8 cellular contexts compared by ENCODE assay signal in genomic region chr4:2537011-2537830, GRCh38. TPM values are rescaled to one million over a fixed set of nuclear protein-coding genes. Genes with fewer than 3 reads are reported as not detected.
DNase-seq lines count a peak whose midpoint lies in the region; ATAC-seq and TF ChIP-seq lines count a peak whose summit lies in the region.

No MANE protein-coding gene starts in this region.

- H3K9me3 ChIP-seq in Peyer's patch = no peaks in the 10 kb centered on the region
- no peaks in the 10 kb centered on the region for H3K9me3 ChIP-seq in thoracic aorta

- peak overlapping the region; percentile 83 to 90 (median 86) for H3K4me3 ChIP-seq in Peyer's patch
- H3K4me3 ChIP-seq in thoracic aorta = peak overlapping the region; percentile 97

- H3K4me1 ChIP-seq in Peyer's patch = peaks cover 0 to 27% (median 10%) of the 10 kb centered on the region in 4 donors
- peaks cover 13 to 35% of the 10 kb centered on the region in 2 donors for H3K4me1 ChIP-seq in thoracic aorta (ENCODE audit: control insufficient read depth in 1 of 2, low read depth in 2 of 2)

- peaks cover 25% of the 10 kb centered on the region for H3K4me1 Mint-ChIP-seq in osteocyte (ENCODE audit: unreplicated experiment)

- H3K27ac Mint-ChIP-seq in osteocyte (ENCODE audit: unreplicated experiment) = peak overlapping the region; percentile 83

- no peaks in the 10 kb centered on the region for H3K27me3 ChIP-seq in Peyer's patch
- H3K27me3 ChIP-seq in thoracic aorta (replicated peaks; ENCODE audit: insufficient read depth) = no peaks in the 10 kb centered on the region

- ATAC-seq in HG03025 (IDR thresholded peaks at IDR 0.05; ENCODE audit: low FRiP score, unreplicated experiment) (peak; percentile 24), thoracic aorta (ENCODE audit: insufficient number of reproducible peaks, low FRiP score, low read depth) (peak; percentile 37)

- no peaks in the 10 kb centered on the region for H3K36me3 Mint-ChIP-seq in osteocyte (ENCODE audit: unreplicated experiment)

- peak overlapping the region; percentile 87 to 99 (median 92) for H3K27ac ChIP-seq in Peyer's patch
- peak overlapping the region; percentile 77 to 91 for H3K27ac ChIP-seq in thoracic aorta

- no peaks in the 10 kb centered on the region for H3K9me3 Mint-ChIP-seq in osteocyte (ENCODE audit: unreplicated experiment)

- H3K36me3 ChIP-seq in Peyer's patch (no peaks in the 10 kb centered on the region), thoracic aorta (no peaks in the 10 kb centered on the region)

- H3K27me3 Mint-ChIP-seq in osteocyte (ENCODE audit: unreplicated experiment) = no peaks in the 10 kb centered on the region

- DNase-seq in DMS79 treated with DMSO at 0.1 percent for 48 hours (lab: John Stamatoyannopoulos, UW) (peak; percentile 3), DMS79 (lab: John Stamatoyannopoulos, UW) (no peak), Peyer's patch (peak; percentile 31 to 76 (median 69)), activated gamma-delta T cell (lab: John Stamatoyannopoulos, UW) (peak; percentile 58), glomerular visceral epithelial cell (ENCODE audit: extremely low spot score) (peak; percentile 48), osteocyte (ENCODE audit: extremely low spot score, unreplicated experiment) (peak; percentile 87), thoracic aorta (ENCODE audit: low spot score) (no peak)

- H3K4me3 Mint-ChIP-seq in osteocyte (ENCODE audit: unreplicated experiment) = peak overlapping the region; percentile 81

- TF ChIP-seq CTCF in Peyer's patch (IDR thresholded peaks at IDR 0.05) (no peak), osteocyte (IDR thresholded peaks at IDR 0.05) (no peak), thoracic aorta (IDR thresholded peaks at IDR 0.05) (no peak)

- peak; percentile 44 to 57 for TF ChIP-seq POLR2A in Peyer's patch (IDR thresholded peaks at IDR 0.05)

RNA-seq across cellular contexts. Expression of gene FAM193A, which starts 0.8 kb away (rescaled TPM):
- total RNA-seq in Peyer's patch = 10 to 100 TPM; 38.2 to 77.6 (median 51.2) TPM
- total RNA-seq in osteocyte = 35.3 and 36.5 TPM in 2 replicates
- total RNA-seq in thoracic aorta = 10 to 100 TPM; 22.3 to 42.9 TPM

Comparison
In these comparisons a context has a peak if more than half of its experiments do, and no peak if none do; other contexts are left out.
1. DNase-seq: peak in DMS79 treated with DMSO at 0.1 percent for 48 hours (single experiment), Peyer's patch (3 of 3), activated gamma-delta T cell (single experiment), glomerular visceral epithelial cell (single experiment) and osteocyte (single experiment); none in DMS79 (single experiment) and thoracic aorta (single experiment).